In genomic region chr16:88807626-88808453, GRCh38 we compare ENCODE assay signal across 19 cellular contexts. TPM values are rescaled to one million over a fixed set of nuclear protein-coding genes. Genes with fewer than 3 reads are reported as not detected.
A peak's percentile ranks its signal among the peaks of the same experiment; 100 is the strongest.
DNase-seq lines count a peak whose midpoint lies in the region; ATAC-seq and TF ChIP-seq lines count a peak whose summit lies in the region.
"Had no signal": no experiment of that assay in that cellular context is flagged by ENCODE, and none has a peak within 500 bp of the region (broad histone marks: within the 10 kb centered on the region; RNA-seq: fewer than 3 reads in every experiment).

No MANE protein-coding gene starts in this region.

- CTCF ChIA-PET in Calu3 (lab: Charles Lee), result no interaction called here

- H3K4me1 Mint-ChIP-seq in Calu3 (ENCODE audit: low read depth, unreplicated experiment), result peaks cover 12% of the 10 kb centered on the region

- peak overlapping the region in 9 of 11 experiments; percentile 7 to 92 (median 86); a peak in 11 of 22 replicates for H3K9ac ChIP-seq in BLaER1 treated with 17β-estradiol and CSF1 and Interleukin-3, amounts not matched to agents 10 nM and 100 nM

- H3K4me1 ChIP-seq in BLaER1 treated with 17β-estradiol and CSF1 and Interleukin-3, amounts not matched to agents 10 nM and 100 nM, result peaks cover 45 to 84% (median 68%) of the 10 kb centered on the region in 10 experiments
- peaks cover 6% of the 10 kb centered on the region for H3K4me1 ChIP-seq in RWPE2 (ENCODE audit: insufficient read depth, poor library complexity, severe bottlenecking)

- BruUV-seq in Calu3 (replicated peaks; lab: Mats Ljungman, UMichigan), result no TSS peak

- intact Hi-C loops in Calu3 (cut with micrococcal nuclease; ENCODE audit: unreplicated experiment), result no loop called here

- peak; percentile 11 for TF ChIP-seq POLR2A in erythroblast (IDR thresholded peaks at IDR 0.05; ENCODE audit: low read length)

- no peaks in the 10 kb centered on the region for H3K9me3 Mint-ChIP-seq in Calu3 (ENCODE audit: low read depth, unreplicated experiment)
- H3K9me3 Mint-ChIP-seq: CD8-positive, alpha-beta T cell; mesothelial cell of epicardium had no signal

- no peak overlapping the region for H3K4me3 Mint-ChIP-seq in Calu3 (ENCODE audit: low read depth, unreplicated experiment)
- H3K4me3 Mint-ChIP-seq: CD8-positive, alpha-beta T cell; mesothelial cell of epicardium had no signal

- no peaks in the 10 kb centered on the region for H3K27me3 Mint-ChIP-seq in Calu3 (ENCODE audit: unreplicated experiment)
- H3K27me3 Mint-ChIP-seq: brain had no signal

- TF ChIP-seq CTCF in Calu3 (IDR thresholded peaks at IDR 0.05; ENCODE audit: unreplicated experiment) (no peak), RWPE2 (IDR thresholded peaks at IDR 0.05; ENCODE audit: poor library complexity, severe bottlenecking) (no peak), WERI-Rb-1 (IDR thresholded peaks at IDR 0.05; ENCODE audit: low read depth, low read length) (no peak)

- peaks cover 19 to 61% (median 58%) of the 10 kb centered on the region in 11 experiments for H3K36me3 ChIP-seq in BLaER1 treated with 17β-estradiol and CSF1 and Interleukin-3, amounts not matched to agents 10 nM and 100 nM
- peaks cover 63% of the 10 kb centered on the region for H3K36me3 ChIP-seq in RWPE2 (ENCODE audit: low read depth)
- H3K36me3 ChIP-seq in WERI-Rb-1, result peaks cover 56% of the 10 kb centered on the region
- peaks cover 50% of the 10 kb centered on the region for H3K36me3 ChIP-seq in MG63

- H3K4me3 ChIP-seq in BLaER1 treated with 17β-estradiol and CSF1 and Interleukin-3, amounts not matched to agents 10 nM and 100 nM, result no peak overlapping the region
- no peak overlapping the region for H3K4me3 ChIP-seq in RWPE2 (ENCODE audit: severe bottlenecking)
- H3K4me3 ChIP-seq in WERI-Rb-1 (ENCODE audit: low read depth, low read length), result no peak overlapping the region
- H3K4me3 ChIP-seq in MG63, result no peak overlapping the region
- H3K4me3 ChIP-seq: esophagus muscularis mucosa, heart left ventricle, skin epidermis had no signal

- peaks cover 14 to 72% (median 69%) of the 10 kb centered on the region in 11 experiments; a peak in 21 of 22 replicates for H4K20me1 ChIP-seq in BLaER1 treated with 17β-estradiol and CSF1 and Interleukin-3, amounts not matched to agents 10 nM and 100 nM

- H3K9me3 ChIP-seq in BLaER1 treated with 17β-estradiol and CSF1 and Interleukin-3, amounts not matched to agents 10 nM and 100 nM (replicated peaks in 1 of 11), result peaks cover 0 to 8% (median 5%) of the 10 kb centered on the region in 11 experiments; a peak in 11 of 22 replicates
- H3K9me3 ChIP-seq in RWPE2 (ENCODE audit: severe bottlenecking), result no peaks in the 10 kb centered on the region
- no peaks in the 10 kb centered on the region for H3K9me3 ChIP-seq in WERI-Rb-1 (ENCODE audit: severe bottlenecking)
- no peaks in the 10 kb centered on the region for H3K9me3 ChIP-seq in MG63
- H3K9me3 ChIP-seq: esophagus muscularis mucosa, heart left ventricle had no signal

- H3K4me2 ChIP-seq in BLaER1 treated with 17β-estradiol and CSF1 and Interleukin-3, amounts not matched to agents 10 nM and 100 nM, result peak overlapping the region in 5 of 11 experiments; percentile 7 to 99 (median 15); a peak in 4 of 22 replicates

- no peak for DNase-seq in Calu3
- peak; percentile 65 for DNase-seq in RWPE2 (ENCODE audit: low spot score)
- no peak for DNase-seq in erythroblast (lab: John Stamatoyannopoulos, UW)
- DNase-seq in WERI-Rb-1, result no peak
- no peak for DNase-seq in MG63
- DNase-seq: activated effector memory CD4-positive, alpha-beta T cell treated with Interleukin-2 at 50 U/mL for 16 hours; CD8-positive, alpha-beta T cell; dermis blood vessel endothelial cell; heart left ventricle; islet precursor cell; NCI-H2081 treated with DMSO at 0.1 percent for 48 hours; NCI-H526 had no signal

- H3K27me3 ChIP-seq in BLaER1 treated with 17β-estradiol and CSF1 and Interleukin-3, amounts not matched to agents 10 nM and 100 nM, result no peaks in the 10 kb centered on the region
- no peaks in the 10 kb centered on the region for H3K27me3 ChIP-seq in RWPE2 (ENCODE audit: insufficient read depth, poor library complexity, severe bottlenecking)
- no peaks in the 10 kb centered on the region for H3K27me3 ChIP-seq in WERI-Rb-1 (ENCODE audit: insufficient read depth, low read depth, severe bottlenecking)
- H3K27me3 ChIP-seq in MG63, result no peaks in the 10 kb centered on the region
- H3K27me3 ChIP-seq: heart left ventricle had no signal

- H3K27ac ChIP-seq in BLaER1 treated with 17β-estradiol and CSF1 and Interleukin-3, amounts not matched to agents 10 nM and 100 nM, result peak overlapping the region in 1 of 11 experiments; percentile 32; a peak in 2 of 22 replicates
- H3K27ac ChIP-seq in RWPE2 (ENCODE audit: poor library complexity, severe bottlenecking) (no peak overlapping the region), WERI-Rb-1 (no peak overlapping the region)
- H3K27ac ChIP-seq: esophagus muscularis mucosa, heart left ventricle, skin epidermis had no signal

- ATAC-seq in RWPE2 (ENCODE audit: low read depth) (no peak), HG02938 (IDR thresholded peaks at IDR 0.05; ENCODE audit: unreplicated experiment) (no peak)
- ATAC-seq: CD8-positive, alpha-beta T cell; heart left ventricle; SK-N-SH treated with all-trans-retinoic acid at 6 μM for 48 hours had no signal

- peaks cover 99% of the 10 kb centered on the region for H3K36me3 Mint-ChIP-seq in Calu3 (ENCODE audit: insufficient read depth, unreplicated experiment)
- H3K36me3 Mint-ChIP-seq: brain, mesothelial cell of epicardium had no signal

- H3K27ac Mint-ChIP-seq in Calu3 (ENCODE audit: unreplicated experiment), result peak overlapping the region; percentile 61
- H3K27ac Mint-ChIP-seq: brain, mesothelial cell of epicardium had no signal

RNA-seq across cellular contexts. Expression of gene APRT, which starts 3.9 kb away (rescaled TPM):
- 203 and 207 TPM in 2 replicates for total RNA-seq in Calu3 (2022)
- 290 and 307 TPM in 2 replicates for total RNA-seq in MG63 (2014; rRNA removed; shearing (Covaris generic); ENCODE audit: low replicate concordance)

RNA-seq across cellular contexts. Expression of gene CDT1, which starts 4.3 kb away (rescaled TPM):
- total RNA-seq in Calu3 (2022), result 74.8 and 82.5 TPM in 2 replicates
- 9.3 and 14.3 TPM in 2 replicates for total RNA-seq in MG63 (2014; rRNA removed; shearing (Covaris generic); ENCODE audit: low replicate concordance)

RNA-seq across cellular contexts. Expression of gene PIEZO1, which starts 22.8 kb away (rescaled TPM):
- total RNA-seq in Calu3 (2022), result 177 and 199 TPM in 2 replicates
- total RNA-seq in MG63 (2014; rRNA removed; shearing (Covaris generic); ENCODE audit: low replicate concordance), result 77.6 and 88.5 TPM in 2 replicates

RNA-seq across cellular contexts. Expression of gene GALNS, which starts 48.9 kb away (rescaled TPM):
- 50.4 and 55.0 TPM in 2 replicates for total RNA-seq in Calu3 (2022)
- 8.8 and 11.3 TPM in 2 replicates for total RNA-seq in MG63 (2014; rRNA removed; shearing (Covaris generic); ENCODE audit: low replicate concordance)

RNA-seq across cellular contexts. Expression of gene TRAPPC2L, which starts 49.1 kb away (rescaled TPM):
- 79.1 and 110 TPM in 2 replicates for total RNA-seq in Calu3 (2022)
- 34.4 and 35.6 TPM in 2 replicates for total RNA-seq in MG63 (2014; rRNA removed; shearing (Covaris generic); ENCODE audit: low replicate concordance)
